In the genomic region with DNA sequence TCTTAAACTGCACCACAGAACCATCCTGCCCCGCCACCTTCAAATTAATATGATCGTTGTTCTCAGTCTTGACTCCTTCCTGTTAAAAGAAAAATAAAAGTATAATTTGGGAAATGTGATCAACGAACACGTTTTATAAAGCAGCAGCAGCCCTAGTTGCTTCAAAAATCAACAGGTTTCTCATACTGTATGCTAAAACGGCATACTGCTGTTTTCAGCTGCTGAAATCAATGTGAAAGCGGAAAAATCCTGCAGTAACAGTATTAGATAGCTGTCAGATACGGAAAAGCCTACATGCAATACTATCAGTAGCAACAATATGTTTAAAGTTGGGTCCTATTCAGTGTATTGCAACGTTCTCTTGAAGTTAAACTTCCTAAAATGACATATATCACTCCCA, we compare ENCODE assay signal across 1 cellular context.
TF ChIP-seq lines count a peak whose summit lies in the region.

No MANE protein-coding gene starts in this region.

TF ChIP-seq in A549, 52 proteins besides CTCF, POLR2A, EP300 and RAD21 (continued from another document):
- TF ChIP-seq HES2 (IDR thresholded peaks at IDR 0.05) (no peak), CEBPB (IDR thresholded peaks at IDR 0.05) (no peak), JUNB (IDR thresholded peaks at IDR 0.05) (no peak), MAFK (IDR thresholded peaks at IDR 0.05; ENCODE audit: partially characterized antibody) (no peak)
